ENCODE assay signal across 8 cellular contexts in the genomic region with DNA sequence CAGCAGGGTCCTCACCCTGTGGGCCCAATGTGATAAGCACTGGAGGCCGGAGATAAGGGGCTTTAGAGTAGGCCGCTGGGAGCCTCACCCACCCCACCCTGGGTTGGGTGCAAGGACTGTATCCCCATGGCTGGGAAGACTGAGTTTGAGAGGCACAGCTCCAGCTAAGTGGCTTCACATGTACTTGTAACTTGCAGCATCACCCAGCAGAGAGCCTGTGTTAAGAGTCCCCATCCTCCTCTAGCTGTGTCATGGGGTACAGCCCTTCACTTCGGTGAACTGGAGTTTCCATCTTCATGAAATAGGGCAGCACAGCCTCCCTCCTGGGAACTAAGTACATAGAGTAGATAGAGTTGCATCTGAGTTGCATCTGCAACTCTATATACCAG. TPM values are rescaled to one million over a fixed set of nuclear protein-coding genes. Genes with fewer than 3 reads are reported as not detected.
DNase-seq lines count a peak whose midpoint lies in the region; ATAC-seq, FAIRE-seq and TF ChIP-seq lines count a peak whose summit lies in the region.
"Had no signal": no experiment of that assay in that cellular context is flagged by ENCODE, and none has a peak within 500 bp of the region (broad histone marks: within the 10 kb centered on the region; RNA-seq: fewer than 3 reads in every experiment).

No MANE protein-coding gene starts in this region.

- H3K79me2 ChIP-seq in PC-3 (ENCODE audit: low read length): peaks cover 28% of the 10 kb centered on the region

- H3K9ac ChIP-seq in PC-3 (ENCODE audit: low read length): 0 out of 2 replicates have a peak overlapping the region, but pooled peaks have one; percentile 84
- no peak overlapping the region for H3K9ac ChIP-seq in iPS-15b (ENCODE audit: low read depth, low read length)

- H3F3A ChIP-seq in PC-3 (ENCODE audit: low read length, unreplicated experiment): no peaks in the 10 kb centered on the region

- CTCF ChIA-PET in PC-3 (lab: Charles Lee): interaction anchor here (1.1 kb wide), 1 partner anchor 48 kb away, joined by 3 read pairs; no protein-coding TSS in a partner anchor

- H3K27me3 ChIP-seq in PC-3 (ENCODE audit: low read length) (no peaks in the 10 kb centered on the region), iPS-15b (ENCODE audit: control insufficient read depth, insufficient read depth, low read length) (peaks cover 8% of the 10 kb centered on the region)
- H3K27me3 ChIP-seq: tibial nerve had no signal

- no peak for TF ChIP-seq CTCF in 22Rv1 (IDR thresholded peaks at IDR 0.05)
- TF ChIP-seq CTCF in PC-3 (conservative IDR thresholded peaks at IDR 0.05; ENCODE audit: low read depth, low read length): no peak

- no peak for ATAC-seq in PC-3

- intact Hi-C loops in PC-3 (cut with micrococcal nuclease): loop anchor here (5.0 kb wide), 1 partner anchor 37 kb away; the partner anchor contains the start of gene MAST1

- H2AFZ ChIP-seq in PC-3 (ENCODE audit: low read length): no peak overlapping the region

- FAIRE-seq in HTR-8/SVneo (lab: Jason Lieb, UNC): no peak

- no peaks in the 10 kb centered on the region for H4K20me1 ChIP-seq in PC-3 (ENCODE audit: low read length)

- peak overlapping the region; percentile 81 for H3K4me3 ChIP-seq in PC-3 (ENCODE audit: low read length)
- H3K4me3 ChIP-seq in iPS-15b (ENCODE audit: low read depth, low read length): peak overlapping the region; percentile 96

- no TSS peak for BruUV-seq in PC-3 (replicated peaks; lab: Mats Ljungman, UMichigan)

- H3K9me3 ChIP-seq in PC-3 (ENCODE audit: low read length) (no peaks in the 10 kb centered on the region), iPS-15b (ENCODE audit: control insufficient read depth, insufficient read depth, low read length) (no peaks in the 10 kb centered on the region)
- H3K9me3 ChIP-seq: tibial nerve had no signal

- H3K36me3 ChIP-seq in PC-3 (ENCODE audit: low read depth, low read length): peaks cover 15% of the 10 kb centered on the region
- H3K36me3 ChIP-seq in iPS-15b (ENCODE audit: control insufficient read depth, insufficient read depth, low read length): peaks cover 17% of the 10 kb centered on the region

- peak overlapping the region; percentile 85 for H3K27ac ChIP-seq in 22Rv1
- H3K27ac ChIP-seq in PC-3 (ENCODE audit: low read length): no peak overlapping the region

- POLR2A ChIA-PET in PC-3 (lab: Charles Lee; ENCODE audit: unreplicated experiment): interaction anchor here (0.6 kb wide), 1 partner anchor 34 kb away, joined by 4 read pairs; no protein-coding TSS in a partner anchor

- peak overlapping the region; percentile 91 for H3K4me2 ChIP-seq in PC-3 (ENCODE audit: low read length)

- H3K4me1 ChIP-seq in PC-3 (ENCODE audit: insufficient read depth, low read length) (peaks cover 20% of the 10 kb centered on the region), iPS-15b (ENCODE audit: control insufficient read depth, insufficient read depth, low read length) (peaks cover 15% of the 10 kb centered on the region)

- no peaks in the 10 kb centered on the region for H3K9me2 ChIP-seq in PC-3 (replicated peaks; ENCODE audit: low read length)

- DNase-seq in PC-3 (no peak), EL (no peak), NCI-H2196 treated with DMSO at 0.1 percent for 48 hours (lab: John Stamatoyannopoulos, UW; ENCODE audit: unreplicated experiment) (no peak), HTR-8/SVneo (ENCODE audit: insufficient read length, low spot score) (no peak)
- DNase-seq: T-helper 9 cell had no signal

RNA-seq across cellular contexts. Expression of gene PRDX2, which starts 1.3 kb away (rescaled TPM):
- total RNA-seq in PC-3 (2014; rRNA removed): 729 and 746 TPM in 2 replicates

RNA-seq across cellular contexts. Expression of gene THSD8, which starts 1.5 kb away (rescaled TPM):
- total RNA-seq in PC-3 (2014; rRNA removed): not detected in 2 replicates

RNA-seq across cellular contexts. Expression of gene RNASEH2A, which starts 6.0 kb away (rescaled TPM):
- 118 and 120 TPM in 2 replicates for total RNA-seq in PC-3 (2014; rRNA removed)

RNA-seq across cellular contexts. Expression of gene JUNB, which starts 9.1 kb away (rescaled TPM):
- 343 and 391 TPM in 2 replicates for total RNA-seq in PC-3 (2014; rRNA removed)

RNA-seq across cellular contexts. Expression of gene HOOK2, which starts 25.0 kb away (rescaled TPM):
- total RNA-seq in PC-3 (2014; rRNA removed): 95.2 and 95.7 TPM in 2 replicates
